Comparison of ENCODE assay signal across 9 cellular contexts in the genomic region with DNA sequence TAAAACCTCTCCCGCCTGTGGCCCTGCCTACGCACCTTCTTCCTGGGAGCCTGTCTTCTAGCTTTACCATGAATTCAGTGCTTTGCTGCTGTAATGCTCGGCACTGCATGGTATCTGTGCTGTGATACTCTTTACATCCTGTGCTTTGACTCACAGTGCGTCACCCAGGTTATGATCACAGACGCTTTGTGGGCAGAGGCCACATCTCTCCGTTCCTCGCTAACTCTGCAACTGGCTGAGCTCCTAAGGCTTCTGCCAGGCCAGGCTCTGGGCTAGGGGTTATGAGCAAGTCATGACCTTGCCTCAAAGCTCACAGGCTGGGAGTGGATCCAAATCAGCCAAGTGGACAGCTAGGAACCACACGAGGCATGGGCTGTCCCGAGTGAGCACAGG. TPM values are rescaled to one million over a fixed set of nuclear protein-coding genes. Genes with fewer than 3 reads are reported as not detected.
DNase-seq lines count a peak whose midpoint lies in the region; ATAC-seq lines count a peak whose summit lies in the region.
"Had no signal": no experiment of that assay in that cellular context is flagged by ENCODE, and none has a peak within 500 bp of the region (broad histone marks: within the 10 kb centered on the region; RNA-seq: fewer than 3 reads in every experiment).

No MANE protein-coding gene starts in this region.

- H3K27ac Mint-ChIP-seq in activated CD8-positive, alpha-beta memory T cell treated with anti-CD3 and anti-CD28 coated beads, Interleukin-2, amount 10 ng/mL, durations not matched to agents 7 days and 5 days, result peak overlapping the region; percentile 88
- no peak overlapping the region for H3K27ac Mint-ChIP-seq in stimulated activated naive B cell treated with anti-CD40 and anti-IgM and Interleukin-4, amounts not matched to agents 10 μg/mL and 1 μg/mL and 100 μg/mL, for 72 hours

- ATAC-seq in activated CD8-positive, alpha-beta memory T cell treated with anti-CD3 and anti-CD28 coated beads, Interleukin-2, amount 10 ng/mL, durations not matched to agents 7 days and 5 days, result peak; percentile 96
- ATAC-seq in stimulated activated naive B cell treated with anti-CD40 and anti-IgM and Interleukin-4, amounts not matched to agents 10 μg/mL and 1 μg/mL and 100 μg/mL, for 72 hours (replicated peaks), result no peak
- ATAC-seq: GM12878 had no signal

- H3K4me3 Mint-ChIP-seq in activated CD8-positive, alpha-beta memory T cell treated with anti-CD3 and anti-CD28 coated beads, Interleukin-2, amount 10 ng/mL, durations not matched to agents 7 days and 5 days, result no peak overlapping the region
- H3K4me3 Mint-ChIP-seq in stimulated activated naive B cell treated with anti-CD40 and anti-IgM and Interleukin-4, amounts not matched to agents 10 μg/mL and 1 μg/mL and 100 μg/mL, for 72 hours, result no peak overlapping the region

- no peaks in the 10 kb centered on the region for H3K9me3 Mint-ChIP-seq in activated CD8-positive, alpha-beta memory T cell treated with anti-CD3 and anti-CD28 coated beads, Interleukin-2, amount 10 ng/mL, durations not matched to agents 7 days and 5 days (ENCODE audit: low read depth)
- H3K9me3 Mint-ChIP-seq in stimulated activated naive B cell treated with anti-CD40 and anti-IgM and Interleukin-4, amounts not matched to agents 10 μg/mL and 1 μg/mL and 100 μg/mL, for 72 hours, result no peaks in the 10 kb centered on the region

- no peaks in the 10 kb centered on the region for H3K36me3 Mint-ChIP-seq in activated CD8-positive, alpha-beta memory T cell treated with anti-CD3 and anti-CD28 coated beads, Interleukin-2, amount 10 ng/mL, durations not matched to agents 7 days and 5 days
- no peaks in the 10 kb centered on the region for H3K36me3 Mint-ChIP-seq in stimulated activated naive B cell treated with anti-CD40 and anti-IgM and Interleukin-4, amounts not matched to agents 10 μg/mL and 1 μg/mL and 100 μg/mL, for 72 hours

- DNase-seq in LHCN-M2 (ENCODE audit: low read depth), result peak; percentile 34
- peak; percentile 87 for DNase-seq in activated CD8-positive, alpha-beta memory T cell treated with anti-CD3 and anti-CD28 coated beads, Interleukin-2, amount 10 ng/mL, durations not matched to agents 7 days and 5 days
- peak; percentile 19 for DNase-seq in fibroblast of peridontal ligament (ENCODE audit: extremely low read depth)
- peak; percentile 27 to 59 for DNase-seq in stimulated activated CD4-positive, alpha-beta T cell treated with anti-CD3 and anti-CD28 coated beads, Interleukin-4, amount 100 ng/mL, for 4 hours
- no peak for DNase-seq in stimulated activated naive B cell treated with anti-CD40 and anti-IgM and Interleukin-4, amounts not matched to agents 10 μg/mL and 1 μg/mL and 100 μg/mL, for 72 hours
- DNase-seq in GF-D8 (lab: John Stamatoyannopoulos, UW), result no peak
- no peak for DNase-seq in D341Med (ENCODE audit: low spot score)
- DNase-seq in SIG-M5 (lab: John Stamatoyannopoulos, UW), result no peak

- H3K4me1 Mint-ChIP-seq in activated CD8-positive, alpha-beta memory T cell treated with anti-CD3 and anti-CD28 coated beads, Interleukin-2, amount 10 ng/mL, durations not matched to agents 7 days and 5 days, result peaks cover 17% of the 10 kb centered on the region
- peaks cover 3 to 4% of the 10 kb centered on the region in 2 donors for H3K4me1 Mint-ChIP-seq in stimulated activated naive B cell treated with anti-CD40 and anti-IgM and Interleukin-4, amounts not matched to agents 10 μg/mL and 1 μg/mL and 100 μg/mL, for 72 hours

- CTCF ChIA-PET in activated CD8-positive, alpha-beta memory T cell treated with anti-CD3 and anti-CD28 coated beads, Interleukin-2, amount 10 ng/mL, durations not matched to agents 7 days and 5 days (lab: Charles Lee), result interaction anchor here (0.6 to 3.8 kb wide), 10 partner anchors 9 to 98 kb away, joined by 3 to 17 read pairs (median 4); a partner anchor contains a TSS

- H3K27me3 Mint-ChIP-seq in activated CD8-positive, alpha-beta memory T cell treated with anti-CD3 and anti-CD28 coated beads, Interleukin-2, amount 10 ng/mL, durations not matched to agents 7 days and 5 days, result no peaks in the 10 kb centered on the region
- H3K27me3 Mint-ChIP-seq in stimulated activated naive B cell treated with anti-CD40 and anti-IgM and Interleukin-4, amounts not matched to agents 10 μg/mL and 1 μg/mL and 100 μg/mL, for 72 hours, result peaks cover 0 to 14% of the 10 kb centered on the region in 2 donors

RNA-seq across cellular contexts. Expression of a gene that starts 23.2 kb away (rescaled TPM):
- total RNA-seq in LHCN-M2 (2014; rRNA removed), result 0.69 and 0.90 TPM in 2 replicates
- polyA plus RNA-seq in LHCN-M2 (2012), result 0.28 TPM
- total RNA-seq in activated CD8-positive, alpha-beta memory T cell treated with anti-CD3 and anti-CD28 coated beads, Interleukin-2, amount 10 ng/mL, durations not matched to agents 7 days and 5 days, result under 1 TPM; 0.54 to 0.91 TPM

RNA-seq across cellular contexts. Expression of a gene that starts 32.0 kb away (rescaled TPM):
- 1.2 and 1.3 TPM in 2 replicates for total RNA-seq in LHCN-M2 (2014; rRNA removed)
- 0.64 TPM for polyA plus RNA-seq in LHCN-M2 (2012)
- total RNA-seq in activated CD8-positive, alpha-beta memory T cell treated with anti-CD3 and anti-CD28 coated beads, Interleukin-2, amount 10 ng/mL, durations not matched to agents 7 days and 5 days, result 1 to 10 TPM; 2.8 to 7.7 TPM

RNA-seq across cellular contexts. Expression of a gene that starts 42.8 kb away (rescaled TPM):
- total RNA-seq in LHCN-M2 (2014; rRNA removed), result 3.7 and 5.7 TPM in 2 replicates
- polyA plus RNA-seq in LHCN-M2 (2012), result 4.2 TPM
- total RNA-seq in activated CD8-positive, alpha-beta memory T cell treated with anti-CD3 and anti-CD28 coated beads, Interleukin-2, amount 10 ng/mL, durations not matched to agents 7 days and 5 days, result 10 to 100 TPM; 12.0 to 21.9 TPM

Comparison
In these comparisons a context has a peak if more than half of its experiments do, and no peak if none do; other contexts are left out.
1. DNase-seq: peak in LHCN-M2 (single experiment), activated CD8-positive, alpha-beta memory T cell treated with anti-CD3 and anti-CD28 coated beads, Interleukin-2, amount 10 ng/mL, durations not matched to agents 7 days and 5 days (single experiment), fibroblast of peridontal ligament (single experiment) and stimulated activated CD4-positive, alpha-beta T cell treated with anti-CD3 and anti-CD28 coated beads, Interleukin-4, amount 100 ng/mL, for 4 hours (2 of 2); none in stimulated activated naive B cell treated with anti-CD40 and anti-IgM and Interleukin-4, amounts not matched to agents 10 μg/mL and 1 μg/mL and 100 μg/mL, for 72 hours (single experiment), GF-D8 (single experiment), D341Med (single experiment) and SIG-M5 (single experiment).